In genomic region chr1:152582647-152583046, GRCh38 we compare ENCODE assay signal across 15 cellular contexts. TPM values are rescaled to one million over a fixed set of nuclear protein-coding genes. Genes with fewer than 3 reads are reported as not detected.
DNase-seq lines count a peak whose midpoint lies in the region; ATAC-seq lines count a peak whose summit lies in the region.
"Had no signal": no experiment of that assay in that cellular context is flagged by ENCODE, and none has a peak within 500 bp of the region (broad histone marks: within the 10 kb centered on the region; RNA-seq: fewer than 3 reads in every experiment).

No MANE protein-coding gene starts in this region.

- H3K79me2 ChIP-seq in Karpas-422 (ENCODE audit: low read length) = no peaks in the 10 kb centered on the region

- H3K9ac ChIP-seq in Karpas-422 (ENCODE audit: low read length) = no peak overlapping the region

- H4K20me1 ChIP-seq in Karpas-422 (ENCODE audit: insufficient read depth, low read depth, low read length) = no peaks in the 10 kb centered on the region

- DNase-seq in H7 = peak; percentile 1
- peak; percentile 38 for DNase-seq in RPMI7951 (ENCODE audit: low read depth)
- peak; percentile 28 for DNase-seq in kidney tubule cell (ENCODE audit: low spot score)
- no peak for DNase-seq in Karpas-422
- DNase-seq: activated CD4-positive, CD25-positive, alpha-beta regulatory T cell treated with anti-CD3 and anti-CD28 coated beads, Interleukin-2, amount 50 U/mL, for 72 hours; CD4-positive, alpha-beta memory T cell; endodermal cell; heart right ventricle; NCI-H2029; NCI-H446; NK-92 treated with Interleukin-12 subunit alpha and Interleukin-12 subunit beta, amount 100 ng/mL, for 24 hours had no signal

- no peak overlapping the region for H3K4me3 ChIP-seq in H7 (ENCODE audit: insufficient read depth, low read depth, low read length)
- H3K4me3 ChIP-seq in Karpas-422 (ENCODE audit: low read length) = no peak overlapping the region
- H3K4me3 ChIP-seq: heart right ventricle had no signal

- H3K4me2 ChIP-seq in Karpas-422 (ENCODE audit: low read depth, low read length, poor library complexity, severe bottlenecking) = no peak overlapping the region

- H2AFZ ChIP-seq in Karpas-422 (ENCODE audit: low read length) = no peak overlapping the region

- no peaks in the 10 kb centered on the region for H3K4me1 ChIP-seq in Karpas-422 (ENCODE audit: low read length)
- H3K4me1 ChIP-seq: heart right ventricle had no signal

- H3K27ac ChIP-seq in Karpas-422 (ENCODE audit: low read length) = no peak overlapping the region
- H3K27ac ChIP-seq: heart right ventricle had no signal

- no peaks in the 10 kb centered on the region for H3K9me3 ChIP-seq in Karpas-422 (ENCODE audit: low read length)

- H3K27me3 ChIP-seq in H7 (ENCODE audit: control insufficient read depth, insufficient read depth, low read length) (no peaks in the 10 kb centered on the region), Karpas-422 (ENCODE audit: low read length) (no peaks in the 10 kb centered on the region)

- H3K9me2 ChIP-seq in Karpas-422 (replicated peaks; ENCODE audit: insufficient read depth, low read length) = no peaks in the 10 kb centered on the region

- ATAC-seq in GM18511 (IDR thresholded peaks at IDR 0.05; ENCODE audit: unreplicated experiment) (no peak), HG03520 (IDR thresholded peaks at IDR 0.05; ENCODE audit: unreplicated experiment) (no peak)
- ATAC-seq: heart right ventricle had no signal

- H3K36me3 ChIP-seq in H7 (replicated peaks; ENCODE audit: control insufficient read depth, insufficient read depth, low read length) (no peaks in the 10 kb centered on the region), Karpas-422 (ENCODE audit: insufficient read depth, low read length) (no peaks in the 10 kb centered on the region)
- H3K36me3 ChIP-seq: heart right ventricle had no signal

RNA-seq across cellular contexts. Expression of gene LCE3D, which starts 2.3 kb away (rescaled TPM):
- total RNA-seq in H7 (2014; rRNA removed; shearing (Covaris generic)) = not detected in 2 replicates
- not detected in 2 replicates for total RNA-seq in RPMI7951 (2014; rRNA removed; shearing (Covaris generic))
- total RNA-seq in Karpas-422 (2014; rRNA removed; shearing (Covaris generic); ENCODE audit: low replicate concordance) = not detected in 2 replicates
- total RNA-seq: CD4-positive, alpha-beta memory T cell; endodermal cell; heart right ventricle; liver; mucosa of gallbladder had no signal

RNA-seq across cellular contexts. Expression of gene LCE3E, which starts 16.1 kb away (rescaled TPM):
- total RNA-seq in H7 (2014; rRNA removed; shearing (Covaris generic)) = not detected in 2 replicates
- not detected in 2 replicates for total RNA-seq in RPMI7951 (2014; rRNA removed; shearing (Covaris generic))
- total RNA-seq in Karpas-422 (2014; rRNA removed; shearing (Covaris generic); ENCODE audit: low replicate concordance) = not detected in 2 replicates
- total RNA-seq: CD4-positive, alpha-beta memory T cell; endodermal cell; heart right ventricle; liver; mucosa of gallbladder had no signal

RNA-seq across cellular contexts. Expression of gene LCE3C, which starts 17.4 kb away (rescaled TPM):
- total RNA-seq in H7 (2014; rRNA removed; shearing (Covaris generic)) = not detected in 2 replicates
- total RNA-seq in RPMI7951 (2014; rRNA removed; shearing (Covaris generic)) = not detected in 2 replicates
- not detected in 2 replicates for total RNA-seq in Karpas-422 (2014; rRNA removed; shearing (Covaris generic); ENCODE audit: low replicate concordance)
- total RNA-seq: CD4-positive, alpha-beta memory T cell; endodermal cell; heart right ventricle; liver; mucosa of gallbladder had no signal

RNA-seq across cellular contexts. Expression of gene LCE3B, which starts 31.0 kb away (rescaled TPM):
- total RNA-seq in H7 (2014; rRNA removed; shearing (Covaris generic)) = not detected in 2 replicates
- total RNA-seq in RPMI7951 (2014; rRNA removed; shearing (Covaris generic)) = not detected in 2 replicates
- not detected in 2 replicates for total RNA-seq in Karpas-422 (2014; rRNA removed; shearing (Covaris generic); ENCODE audit: low replicate concordance)
- total RNA-seq: CD4-positive, alpha-beta memory T cell; endodermal cell; heart right ventricle; liver; mucosa of gallbladder had no signal

RNA-seq across cellular contexts. Expression of gene LCE3A, which starts 40.3 kb away (rescaled TPM):
- not detected in 2 replicates for total RNA-seq in H7 (2014; rRNA removed; shearing (Covaris generic))
- total RNA-seq in RPMI7951 (2014; rRNA removed; shearing (Covaris generic)) = not detected in 2 replicates
- not detected in 2 replicates for total RNA-seq in Karpas-422 (2014; rRNA removed; shearing (Covaris generic); ENCODE audit: low replicate concordance)
- total RNA-seq: CD4-positive, alpha-beta memory T cell; endodermal cell; heart right ventricle; liver; mucosa of gallbladder had no signal
